ENCODE assay signal across 2 cellular contexts in genomic region chr6:110812719-110813118, GRCh38.
TF ChIP-seq lines count a peak whose summit lies in the region.

No MANE protein-coding gene starts in this region.

TF ChIP-seq in neural cell, 6 proteins besides CTCF, POLR2A, EP300 and RAD21 (continued from another document):
- TF ChIP-seq, protein P1, sequence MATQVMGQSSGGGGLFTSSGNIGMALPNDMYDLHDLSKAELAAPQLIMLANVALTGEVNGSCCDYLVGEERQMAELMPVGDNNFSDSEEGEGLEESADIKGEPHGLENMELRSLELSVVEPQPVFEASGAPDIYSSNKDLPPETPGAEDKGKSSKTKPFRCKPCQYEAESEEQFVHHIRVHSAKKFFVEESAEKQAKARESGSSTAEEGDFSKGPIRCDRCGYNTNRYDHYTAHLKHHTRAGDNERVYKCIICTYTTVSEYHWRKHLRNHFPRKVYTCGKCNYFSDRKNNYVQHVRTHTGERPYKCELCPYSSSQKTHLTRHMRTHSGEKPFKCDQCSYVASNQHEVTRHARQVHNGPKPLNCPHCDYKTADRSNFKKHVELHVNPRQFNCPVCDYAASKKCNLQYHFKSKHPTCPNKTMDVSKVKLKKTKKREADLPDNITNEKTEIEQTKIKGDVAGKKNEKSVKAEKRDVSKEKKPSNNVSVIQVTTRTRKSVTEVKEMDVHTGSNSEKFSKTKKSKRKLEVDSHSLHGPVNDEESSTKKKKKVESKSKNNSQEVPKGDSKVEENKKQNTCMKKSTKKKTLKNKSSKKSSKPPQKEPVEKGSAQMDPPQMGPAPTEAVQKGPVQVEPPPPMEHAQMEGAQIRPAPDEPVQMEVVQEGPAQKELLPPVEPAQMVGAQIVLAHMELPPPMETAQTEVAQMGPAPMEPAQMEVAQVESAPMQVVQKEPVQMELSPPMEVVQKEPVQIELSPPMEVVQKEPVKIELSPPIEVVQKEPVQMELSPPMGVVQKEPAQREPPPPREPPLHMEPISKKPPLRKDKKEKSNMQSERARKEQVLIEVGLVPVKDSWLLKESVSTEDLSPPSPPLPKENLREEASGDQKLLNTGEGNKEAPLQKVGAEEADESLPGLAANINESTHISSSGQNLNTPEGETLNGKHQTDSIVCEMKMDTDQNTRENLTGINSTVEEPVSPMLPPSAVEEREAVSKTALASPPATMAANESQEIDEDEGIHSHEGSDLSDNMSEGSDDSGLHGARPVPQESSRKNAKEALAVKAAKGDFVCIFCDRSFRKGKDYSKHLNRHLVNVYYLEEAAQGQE (IDR thresholded peaks at IDR 0.05; ENCODE audit: borderline replicate concordance), result no peak
- TF ChIP-seq TAF1 (IDR thresholded peaks at IDR 0.05; ENCODE audit: low read depth), result no peak
- TF ChIP-seq SMC3 (conservative IDR thresholded peaks at IDR 0.05; ENCODE audit: poor library complexity), result no peak

TF ChIP-seq in GM23338, 12 proteins besides CTCF, POLR2A, EP300 and RAD21 (continued from another document):
- TF ChIP-seq, protein P2, sequence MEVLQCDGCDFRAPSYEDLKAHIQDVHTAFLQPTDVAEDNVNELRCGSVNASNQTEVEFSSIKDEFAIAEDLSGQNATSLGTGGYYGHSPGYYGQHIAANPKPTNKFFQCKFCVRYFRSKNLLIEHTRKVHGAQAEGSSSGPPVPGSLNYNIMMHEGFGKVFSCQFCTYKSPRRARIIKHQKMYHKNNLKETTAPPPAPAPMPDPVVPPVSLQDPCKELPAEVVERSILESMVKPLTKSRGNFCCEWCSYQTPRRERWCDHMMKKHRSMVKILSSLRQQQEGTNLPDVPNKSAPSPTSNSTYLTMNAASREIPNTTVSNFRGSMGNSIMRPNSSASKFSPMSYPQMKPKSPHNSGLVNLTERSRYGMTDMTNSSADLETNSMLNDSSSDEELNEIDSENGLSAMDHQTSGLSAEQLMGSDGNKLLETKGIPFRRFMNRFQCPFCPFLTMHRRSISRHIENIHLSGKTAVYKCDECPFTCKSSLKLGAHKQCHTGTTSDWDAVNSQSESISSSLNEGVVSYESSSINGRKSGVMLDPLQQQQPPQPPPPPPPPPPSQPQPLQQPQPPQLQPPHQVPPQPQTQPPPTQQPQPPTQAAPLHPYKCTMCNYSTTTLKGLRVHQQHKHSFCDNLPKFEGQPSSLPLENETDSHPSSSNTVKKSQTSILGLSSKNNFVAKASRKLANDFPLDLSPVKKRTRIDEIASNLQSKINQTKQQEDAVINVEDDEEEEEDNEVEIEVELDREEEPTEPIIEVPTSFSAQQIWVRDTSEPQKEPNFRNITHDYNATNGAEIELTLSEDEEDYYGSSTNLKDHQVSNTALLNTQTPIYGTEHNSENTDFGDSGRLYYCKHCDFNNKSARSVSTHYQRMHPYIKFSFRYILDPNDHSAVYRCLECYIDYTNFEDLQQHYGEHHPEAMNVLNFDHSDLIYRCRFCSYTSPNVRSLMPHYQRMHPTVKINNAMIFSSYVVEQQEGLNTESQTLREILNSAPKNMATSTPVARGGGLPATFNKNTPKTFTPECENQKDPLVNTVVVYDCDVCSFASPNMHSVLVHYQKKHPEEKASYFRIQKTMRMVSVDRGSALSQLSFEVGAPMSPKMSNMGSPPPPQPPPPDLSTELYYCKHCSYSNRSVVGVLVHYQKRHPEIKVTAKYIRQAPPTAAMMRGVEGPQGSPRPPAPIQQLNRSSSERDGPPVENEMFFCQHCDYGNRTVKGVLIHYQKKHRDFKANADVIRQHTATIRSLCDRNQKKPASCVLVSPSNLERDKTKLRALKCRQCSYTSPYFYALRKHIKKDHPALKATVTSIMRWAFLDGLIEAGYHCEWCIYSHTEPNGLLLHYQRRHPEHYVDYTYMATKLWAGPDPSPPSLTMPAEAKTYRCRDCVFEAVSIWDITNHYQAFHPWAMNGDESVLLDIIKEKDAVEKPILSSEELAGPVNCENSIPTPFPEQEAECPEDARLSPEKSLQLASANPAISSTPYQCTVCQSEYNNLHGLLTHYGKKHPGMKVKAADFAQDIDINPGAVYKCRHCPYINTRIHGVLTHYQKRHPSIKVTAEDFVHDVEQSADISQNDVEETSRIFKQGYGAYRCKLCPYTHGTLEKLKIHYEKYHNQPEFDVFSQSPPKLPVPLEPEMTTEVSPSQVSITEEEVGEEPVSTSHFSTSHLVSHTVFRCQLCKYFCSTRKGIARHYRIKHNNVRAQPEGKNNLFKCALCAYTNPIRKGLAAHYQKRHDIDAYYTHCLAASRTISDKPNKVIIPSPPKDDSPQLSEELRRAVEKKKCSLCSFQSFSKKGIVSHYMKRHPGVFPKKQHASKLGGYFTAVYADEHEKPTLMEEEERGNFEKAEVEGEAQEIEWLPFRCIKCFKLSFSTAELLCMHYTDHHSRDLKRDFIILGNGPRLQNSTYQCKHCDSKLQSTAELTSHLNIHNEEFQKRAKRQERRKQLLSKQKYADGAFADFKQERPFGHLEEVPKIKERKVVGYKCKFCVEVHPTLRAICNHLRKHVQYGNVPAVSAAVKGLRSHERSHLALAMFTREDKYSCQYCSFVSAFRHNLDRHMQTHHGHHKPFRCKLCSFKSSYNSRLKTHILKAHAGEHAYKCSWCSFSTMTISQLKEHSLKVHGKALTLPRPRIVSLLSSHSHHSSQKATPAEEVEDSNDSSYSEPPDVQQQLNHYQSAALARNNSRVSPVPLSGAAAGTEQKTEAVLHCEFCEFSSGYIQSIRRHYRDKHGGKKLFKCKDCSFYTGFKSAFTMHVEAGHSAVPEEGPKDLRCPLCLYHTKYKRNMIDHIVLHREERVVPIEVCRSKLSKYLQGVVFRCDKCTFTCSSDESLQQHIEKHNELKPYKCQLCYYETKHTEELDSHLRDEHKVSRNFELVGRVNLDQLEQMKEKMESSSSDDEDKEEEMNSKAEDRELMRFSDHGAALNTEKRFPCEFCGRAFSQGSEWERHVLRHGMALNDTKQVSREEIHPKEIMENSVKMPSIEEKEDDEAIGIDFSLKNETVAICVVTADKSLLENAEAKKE (CRISPR knock-in tag; IDR thresholded peaks at IDR 0.05), result no peak
- no peak for TF ChIP-seq ZNF331 (CRISPR knock-in tag; IDR thresholded peaks at IDR 0.05; ENCODE audit: low read depth)
TF ChIP-seq in GM23338: peak in this region for 0.
